Comparison of ENCODE assay signal across 1 cellular context in genomic region chr18:75208836-75209128, GRCh38.
TF ChIP-seq lines count a peak whose summit lies in the region.

No MANE protein-coding gene starts in this region.

TF ChIP-seq in K562, 482 proteins besides CTCF, POLR2A, EP300 and RAD21 (continued from another document):
- TF ChIP-seq CREB3L1 (IDR thresholded peaks at IDR 0.05; ENCODE audit: borderline replicate concordance, low read depth) (no peak), ZNF707 (CRISPR knock-in tag; conservative IDR thresholded peaks at IDR 0.05) (no peak), YBX1 (IDR thresholded peaks at IDR 0.05) (no peak), HNRNPK (IDR thresholded peaks at IDR 0.05; ENCODE audit: low read depth, low read length, poor library complexity, severe bottlenecking) (no peak), ZNF175 (CRISPR knock-in tag; IDR thresholded peaks at IDR 0.05; ENCODE audit: low read depth) (no peak), TBL1XR1 (IDR thresholded peaks at IDR 0.05; ENCODE audit: low read length in 2 of 2) (no peak), ZEB2 (IDR thresholded peaks at IDR 0.05) (no peak), CEBPB (tag; IDR thresholded peaks at IDR 0.05) (no peak), ATF3 (IDR thresholded peaks at IDR 0.05) (no peak), ATF3 (CRISPR knock-in tag; conservative IDR thresholded peaks at IDR 0.05) (no peak), GTF2F1 (IDR thresholded peaks at IDR 0.05; ENCODE audit: low read depth, low read length) (no peak), C11orf30 (IDR thresholded peaks at IDR 0.05; ENCODE audit: low read depth) (no peak), KDM2B (CRISPR knock-in tag; IDR thresholded peaks at IDR 0.05) (no peak), ZFX (CRISPR knock-in tag; IDR thresholded peaks at IDR 0.05) (peak; percentile 45; the same call in 1 of the 2 replicates), THRA (IDR thresholded peaks at IDR 0.05) (no peak), FOXM1 (IDR thresholded peaks at IDR 0.05; ENCODE audit: low read depth) (no peak), FOXM1 (CRISPR knock-in tag; IDR thresholded peaks at IDR 0.05; ENCODE audit: low read depth) (0 out of 2 replicates have a peak, but pooled peaks have one; percentile 9), MTF1 (CRISPR knock-in tag; IDR thresholded peaks at IDR 0.05; ENCODE audit: borderline replicate concordance) (no peak), DLX4 (CRISPR knock-in tag; IDR thresholded peaks at IDR 0.05) (no peak), MAFG (tag; conservative IDR thresholded peaks at IDR 0.05) (no peak), SAP30 (IDR thresholded peaks at IDR 0.05; ENCODE audit: borderline replicate concordance, insufficient read depth, low read depth, low read length, poor library complexity, severe bottlenecking) (no peak), GABPB2 (CRISPR knock-in tag; conservative IDR thresholded peaks at IDR 0.05) (no peak), MAZ (CRISPR knock-in tag; conservative IDR thresholded peaks at IDR 0.05 in 1 of 2, IDR thresholded peaks at IDR 0.05 in 1 of 2) (peak in 1 of 2 experiments; percentile 23; a peak in 1 of 4 replicates), SRSF3 (IDR thresholded peaks at IDR 0.05; ENCODE audit: insufficient read depth, low read length) (no peak), ZNF197 (CRISPR knock-in tag; IDR thresholded peaks at IDR 0.05; ENCODE audit: low read depth) (0 out of 2 replicates have a peak, but pooled peaks have one; percentile 18), ARHGAP35 (IDR thresholded peaks at IDR 0.05; ENCODE audit: partially characterized antibody) (no peak), TAF1 (IDR thresholded peaks at IDR 0.05; ENCODE audit: control insufficient read depth, extremely low read depth, insufficient read depth, low read length, severe bottlenecking) (peak; percentile 18), FUS (optimal IDR thresholded peaks at IDR 0.05; ENCODE audit: low read depth, low read length) (no peak), HBP1 (CRISPR knock-in tag; IDR thresholded peaks at IDR 0.05) (no peak), SP1 (CRISPR knock-in tag; IDR thresholded peaks at IDR 0.05) (no peak), ZNF830 (CRISPR knock-in tag; IDR thresholded peaks at IDR 0.05) (no peak), MEIS2 (IDR thresholded peaks at IDR 0.05; ENCODE audit: partially characterized antibody) (no peak), NONO (IDR thresholded peaks at IDR 0.05; ENCODE audit: low read depth in 2 of 2, low read length in 1 of 2) (peak in 1 of 2 experiments; percentile 46; a peak in 1 of 4 replicates), SIN3A (IDR thresholded peaks at IDR 0.05; ENCODE audit: borderline replicate concordance in 2 of 2, control insufficient read depth in 1 of 2, low read depth in 2 of 2, low read length in 2 of 2) (peak in 1 of 2 experiments; percentile 55; a peak in 1 of 4 replicates), POLR2G (IDR thresholded peaks at IDR 0.05; ENCODE audit: low read depth, low read length) (peak; percentile 59; the same call in 1 of the 2 replicates), HMGN3 (IDR thresholded peaks at IDR 0.05; ENCODE audit: borderline replicate concordance, extremely low read depth, insufficient read length, low read depth, low read length) (no peak), MITF (IDR thresholded peaks at IDR 0.05) (no peak), ZNF589 (CRISPR knock-in tag; IDR thresholded peaks at IDR 0.05; ENCODE audit: low read depth) (no peak), ZBTB12 (CRISPR knock-in tag; IDR thresholded peaks at IDR 0.05) (no peak), CBFA2T2 (conservative IDR thresholded peaks at IDR 0.05) (no peak), SNRNP70 (optimal IDR thresholded peaks at IDR 0.05; ENCODE audit: low read depth, low read length) (no peak), PHF8 (IDR thresholded peaks at IDR 0.05; ENCODE audit: borderline replicate concordance, low read length) (peak; percentile 61; the same call in 1 of the 2 replicates), ZHX1 (conservative IDR thresholded peaks at IDR 0.05; ENCODE audit: low read length) (no peak)
TF ChIP-seq in K562: peak in this region for 10.
